8 cellular contexts compared by ENCODE assay signal in the genomic region with DNA sequence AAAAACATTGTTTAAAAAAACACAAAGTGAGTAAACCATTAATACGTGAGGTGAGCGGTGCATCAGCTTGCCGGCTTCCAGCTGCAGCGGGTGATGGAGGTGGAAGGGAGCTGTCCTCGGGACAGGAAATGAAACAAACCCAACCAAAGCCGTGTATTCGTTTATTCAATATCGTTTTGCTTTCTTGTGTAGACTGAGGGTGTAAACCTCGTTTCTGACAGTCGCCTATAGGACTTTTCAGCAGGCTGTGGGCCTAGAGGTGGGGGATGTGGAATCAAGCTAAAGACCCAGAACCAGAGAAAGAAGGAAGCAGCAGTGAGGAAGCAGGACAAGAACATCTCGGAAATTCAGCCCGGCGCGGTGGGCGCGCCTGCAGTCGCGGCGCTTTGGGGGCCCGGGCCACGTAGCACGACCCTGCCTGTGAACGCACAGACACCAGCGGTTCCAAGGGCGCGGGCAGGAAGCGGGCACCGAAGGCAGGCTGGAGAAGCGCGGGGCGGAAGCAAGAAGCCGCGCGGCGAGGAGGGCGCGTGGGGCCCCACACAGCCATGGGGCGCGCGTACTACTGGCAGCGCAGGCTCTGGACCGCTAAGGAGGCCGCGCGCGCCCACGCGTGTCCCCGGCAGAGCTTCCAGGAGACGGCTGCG. TPM values are rescaled to one million over a fixed set of nuclear protein-coding genes. Genes with fewer than 3 reads are reported as not detected.
DNase-seq lines count a peak whose midpoint lies in the region; ATAC-seq and TF ChIP-seq lines count a peak whose summit lies in the region.

No MANE protein-coding gene starts in this region.

- H3K9me3 ChIP-seq in lower lobe of right lung = no peaks in the 10 kb centered on the region
- H3K9me3 ChIP-seq in stomach smooth muscle (ENCODE audit: control insufficient read depth in 2 of 2, low read length in 2 of 2) = peaks cover 0 to 10% of the 10 kb centered on the region in 2 donors

- H3K36me3 ChIP-seq in lower lobe of right lung (no peaks in the 10 kb centered on the region), stomach smooth muscle (ENCODE audit: control insufficient read depth in 2 of 2, insufficient read depth in 2 of 2, low read length in 2 of 2) (no peaks in the 10 kb centered on the region)

- H3K27ac ChIP-seq in lower lobe of right lung (peak overlapping the region; percentile 98), stomach smooth muscle (ENCODE audit: low read length) (peak overlapping the region; percentile 94)

- H3K4me1 ChIP-seq in lower lobe of right lung (peaks cover 27% of the 10 kb centered on the region), stomach smooth muscle (ENCODE audit: control insufficient read depth, insufficient read depth, low read length) (peaks cover 6% of the 10 kb centered on the region)

- intact Hi-C loops in lower lobe of right lung (cut with DNase I) = no loop called here

- peak; percentile 28 for ATAC-seq in GM21390 (IDR thresholded peaks at IDR 0.05; ENCODE audit: unreplicated experiment)
- ATAC-seq in lower lobe of right lung = peak in 1 of 2 donors; percentile 2

- H3K27me3 ChIP-seq in lower lobe of right lung (ENCODE audit: low read depth) = no peaks in the 10 kb centered on the region
- no peaks in the 10 kb centered on the region for H3K27me3 ChIP-seq in stomach smooth muscle (ENCODE audit: control insufficient read depth in 1 of 2, insufficient read depth in 2 of 2, low read length in 2 of 2)

- H3K4me3 ChIP-seq in lower lobe of right lung (peak overlapping the region; percentile 98), stomach smooth muscle (ENCODE audit: low read length in 2 of 2) (peak overlapping the region; percentile 71 to 86)

- no peak for TF ChIP-seq CTCF in lower lobe of right lung (IDR thresholded peaks at IDR 0.05)

- peak; percentile 29 for DNase-seq in CD1c-positive myeloid dendritic cell (ENCODE audit: extremely low spot score)
- DNase-seq in NCI-H345 (lab: John Stamatoyannopoulos, UW) = peak; percentile 17
- peak; percentile 18 for DNase-seq in brain pericyte (ENCODE audit: low read depth, low spot score)
- DNase-seq in lower lobe of right lung = no peak
- DNase-seq in NCI-H2029 (lab: John Stamatoyannopoulos, UW) = no peak
- no peak for DNase-seq in NCI-H2196 (lab: John Stamatoyannopoulos, UW; ENCODE audit: unreplicated experiment)

- H3K9ac ChIP-seq in stomach smooth muscle (ENCODE audit: low read length in 2 of 2) = peak overlapping the region; percentile 72 to 82

RNA-seq across cellular contexts. Expression of a gene that starts 0.8 kb away (rescaled TPM):
- total RNA-seq in lower lobe of right lung = 48.6 TPM

Comparison
In these comparisons a context has a peak if more than half of its experiments do, and no peak if none do; other contexts are left out.
1. DNase-seq: peak in CD1c-positive myeloid dendritic cell (single experiment), NCI-H345 (single experiment) and brain pericyte (single experiment); none in lower lobe of right lung (single experiment), NCI-H2029 (single experiment) and NCI-H2196 (single experiment).